ENCODE assay signal across 4 cellular contexts in genomic region chr5:86376214-86376613, GRCh38.
"Had no signal": no experiment of that assay in that cellular context is flagged by ENCODE, and none has a peak within 500 bp of the region (broad histone marks: within the 10 kb centered on the region; RNA-seq: fewer than 3 reads in every experiment).

No MANE protein-coding gene starts in this region.

- H3K27ac Mint-ChIP-seq: GM23338 had no signal

- H3K4me1 Mint-ChIP-seq: IgD-negative memory B cell had no signal

- H3K27me3 Mint-ChIP-seq: IgD-negative memory B cell had no signal

- H3K4me3 Mint-ChIP-seq: GM23338, H9, IgD-negative memory B cell had no signal

- H3K36me3 Mint-ChIP-seq: IgD-negative memory B cell had no signal

- DNase-seq: H9, HCEC 1CT had no signal
